14 cellular contexts compared by ENCODE assay signal in the genomic region with DNA sequence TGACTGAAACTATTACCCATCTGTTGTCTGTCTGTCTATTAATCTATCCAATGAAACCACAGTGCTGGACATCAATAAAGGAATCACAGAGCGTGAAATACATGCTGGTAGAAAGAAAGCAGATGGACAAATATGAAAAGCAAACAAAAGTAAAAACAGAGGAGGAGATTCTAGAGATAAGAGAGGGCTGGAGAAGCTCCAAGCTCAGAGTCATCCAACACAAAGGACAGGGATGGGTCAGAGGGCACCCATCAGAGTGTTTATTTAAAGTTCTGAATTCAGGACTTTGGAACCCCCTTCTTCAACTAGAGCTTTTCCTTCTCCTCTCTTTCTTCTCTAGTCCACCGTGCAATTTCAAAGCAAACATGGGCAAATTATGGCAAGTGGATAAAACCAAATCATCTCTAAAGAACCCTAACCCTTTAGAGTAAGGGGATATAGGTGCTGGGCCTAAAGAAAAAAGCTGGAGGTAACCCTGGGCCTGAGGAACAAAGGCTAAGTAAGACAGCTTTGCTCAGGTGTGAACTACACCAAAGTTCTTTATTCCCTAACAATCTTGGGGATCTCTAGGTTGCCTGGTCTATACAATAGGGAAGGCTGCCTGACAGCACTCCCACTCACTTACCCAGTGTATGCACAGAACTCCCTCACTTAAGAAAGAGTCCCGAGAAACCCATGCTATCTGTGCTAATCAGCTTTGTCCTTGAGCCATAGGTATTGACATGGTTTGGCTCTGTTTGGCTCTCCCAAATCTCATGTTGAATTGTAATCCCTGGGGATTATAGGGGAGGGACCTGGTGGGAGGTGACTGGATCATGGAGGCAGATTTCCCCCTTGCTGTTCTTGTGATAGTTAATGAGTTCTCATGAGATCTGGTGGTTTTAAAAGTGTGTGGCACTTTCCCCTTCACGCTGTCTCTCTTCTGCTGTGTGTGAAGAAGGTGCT.
A peak's percentile ranks its signal among the peaks of the same experiment; 100 is the strongest.
DNase-seq lines count a peak whose midpoint lies in the region.
"Had no signal": no experiment of that assay in that cellular context is flagged by ENCODE, and none has a peak within 500 bp of the region (broad histone marks: within the 10 kb centered on the region; RNA-seq: fewer than 3 reads in every experiment).

No MANE protein-coding gene starts in this region.

- DNase-seq in NCI-H510A treated with DMSO at 0.1 percent for 48 hours (lab: John Stamatoyannopoulos, UW) (peak; percentile 55), NCI-H510A (lab: John Stamatoyannopoulos, UW) (no peak), RPMI7951 (ENCODE audit: low read depth) (peak; percentile 73), iris pigment epithelial cell (ENCODE audit: low read depth) (peak; percentile 7), cortex of kidney (lab: John Stamatoyannopoulos, UW) (no peak), NCI-H2227 treated with DMSO at 0.1 percent for 48 hours (lab: John Stamatoyannopoulos, UW) (no peak)
- DNase-seq in effector CD8-positive, alpha-beta T cell (lab: John Stamatoyannopoulos, UW), result no peak
- no peak for DNase-seq in activated naive CD4-positive, alpha-beta T cell (lab: John Stamatoyannopoulos, UW)
- DNase-seq: activated CD4-positive, alpha-beta T cell treated with anti-CD3 and anti-CD28 coated beads for 4 hours; foreskin fibroblast; naive thymus-derived CD4-positive, alpha-beta T cell; NCI-H187; PC-9; upper lobe of right lung had no signal

Comparison
In these comparisons a context has a peak if more than half of its experiments do, and no peak if none do; other contexts are left out.
1. DNase-seq: peak in NCI-H510A treated with DMSO at 0.1 percent for 48 hours (single experiment), RPMI7951 (single experiment) and iris pigment epithelial cell (single experiment); none in NCI-H510A (single experiment), cortex of kidney (single experiment), NCI-H2227 treated with DMSO at 0.1 percent for 48 hours (single experiment), effector CD8-positive, alpha-beta T cell (single experiment) and activated naive CD4-positive, alpha-beta T cell (0 of 4).